1 cellular context compared by ENCODE assay signal in the genomic region with DNA sequence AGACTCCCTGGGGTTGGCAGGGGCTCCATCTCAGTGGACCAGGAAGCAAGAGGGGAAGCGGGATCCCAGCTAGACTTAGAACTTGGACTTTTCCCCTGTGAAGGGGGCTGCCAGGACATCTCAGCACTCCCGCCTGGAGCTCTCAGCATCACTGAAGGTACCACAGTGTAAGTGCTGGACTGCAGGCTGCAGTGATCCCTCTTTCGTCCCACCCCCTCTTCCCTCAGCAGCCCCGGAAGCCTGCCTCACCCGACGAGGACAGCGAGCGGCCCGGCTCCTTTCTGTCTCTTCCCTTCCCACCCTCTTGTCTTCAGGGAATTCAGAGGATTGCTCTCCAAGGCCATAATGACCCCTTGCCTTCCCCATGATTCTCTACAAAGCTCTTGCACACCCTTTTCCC.
TF ChIP-seq lines count a peak whose summit lies in the region.

No MANE protein-coding gene starts in this region.

TF ChIP-seq in IMR-90, 13 proteins besides CTCF, POLR2A, EP300 and RAD21:
- TF ChIP-seq RFX5 (IDR thresholded peaks at IDR 0.05; ENCODE audit: low read depth, low read length), result no peak
